In genomic region chrX:9899640-9900075, GRCh38 we compare ENCODE assay signal across 10 cellular contexts.
DNase-seq lines count a peak whose midpoint lies in the region; ATAC-seq, FAIRE-seq and TF ChIP-seq lines count a peak whose summit lies in the region.
"Had no signal": no experiment of that assay in that cellular context is flagged by ENCODE, and none has a peak within 500 bp of the region (broad histone marks: within the 10 kb centered on the region; RNA-seq: fewer than 3 reads in every experiment).

No MANE protein-coding gene starts in this region.

- no peaks in the 10 kb centered on the region for H3K27me3 ChIP-seq in Caco-2 (replicated peaks; ENCODE audit: control insufficient read depth, insufficient read depth, low read length)

- no peak overlapping the region for H3K4me3 Mint-ChIP-seq in activated naive CD4-positive, alpha-beta T cell treated with anti-CD3 and anti-CD28 coated beads, Interleukin-2, amount 10 ng/mL, durations not matched to agents 7 days and 5 days
- H3K4me3 Mint-ChIP-seq in T-helper 17 cell (no peak overlapping the region), Caco-2 (ENCODE audit: unreplicated experiment) (no peak overlapping the region)
- H3K4me3 Mint-ChIP-seq in stimulated activated effector memory CD8-positive, alpha-beta T cell treated with anti-CD3 and anti-CD28 coated beads, Interleukin-12 subunit alpha, Interleukin-12 subunit beta, amount 100 ng/mL, for 72 hours: no peak overlapping the region

- no peak for FAIRE-seq in H54 (lab: Jason Lieb, UNC)

- TF ChIP-seq CTCF in Caco-2 (IDR thresholded peaks at IDR 0.05; ENCODE audit: insufficient read depth in 1 of 2, low read depth in 1 of 2, low read length in 1 of 2, severe bottlenecking in 1 of 2, unreplicated experiment in 1 of 2): no peak

- no peaks in the 10 kb centered on the region for H3K4me1 ChIP-seq in Caco-2

- peaks cover 13% of the 10 kb centered on the region for H3K27me3 Mint-ChIP-seq in activated naive CD4-positive, alpha-beta T cell treated with anti-CD3 and anti-CD28 coated beads, Interleukin-2, amount 10 ng/mL, durations not matched to agents 7 days and 5 days
- H3K27me3 Mint-ChIP-seq in T-helper 17 cell (no peaks in the 10 kb centered on the region), Caco-2 (ENCODE audit: insufficient read depth, unreplicated experiment) (no peaks in the 10 kb centered on the region)

- no peak overlapping the region for H3K27ac Mint-ChIP-seq in activated naive CD4-positive, alpha-beta T cell treated with anti-CD3 and anti-CD28 coated beads, Interleukin-2, amount 10 ng/mL, durations not matched to agents 7 days and 5 days
- H3K27ac Mint-ChIP-seq in T-helper 17 cell (peak overlapping the region; percentile 2), Caco-2 (ENCODE audit: unreplicated experiment) (no peak overlapping the region)
- H3K27ac Mint-ChIP-seq in stimulated activated effector memory CD8-positive, alpha-beta T cell treated with anti-CD3 and anti-CD28 coated beads, Interleukin-12 subunit alpha, Interleukin-12 subunit beta, amount 100 ng/mL, for 72 hours: no peak overlapping the region

- no peaks in the 10 kb centered on the region for H3K36me3 Mint-ChIP-seq in activated naive CD4-positive, alpha-beta T cell treated with anti-CD3 and anti-CD28 coated beads, Interleukin-2, amount 10 ng/mL, durations not matched to agents 7 days and 5 days
- H3K36me3 Mint-ChIP-seq in T-helper 17 cell (ENCODE audit: low read depth): no peaks in the 10 kb centered on the region
- H3K36me3 Mint-ChIP-seq in stimulated activated effector memory CD8-positive, alpha-beta T cell treated with anti-CD3 and anti-CD28 coated beads, Interleukin-12 subunit alpha, Interleukin-12 subunit beta, amount 100 ng/mL, for 72 hours: no peaks in the 10 kb centered on the region
- peaks cover 20% of the 10 kb centered on the region for H3K36me3 Mint-ChIP-seq in Caco-2 (ENCODE audit: insufficient read depth, unreplicated experiment)

- intact Hi-C loops in Caco-2 (cut with micrococcal nuclease; ENCODE audit: unreplicated experiment): no loop called here

- BruUV-seq in Caco-2 (replicated peaks; lab: Mats Ljungman, UMichigan): no TSS peak

- no peaks in the 10 kb centered on the region for H3K4me1 Mint-ChIP-seq in activated naive CD4-positive, alpha-beta T cell treated with anti-CD3 and anti-CD28 coated beads, Interleukin-2, amount 10 ng/mL, durations not matched to agents 7 days and 5 days
- H3K4me1 Mint-ChIP-seq in T-helper 17 cell (no peaks in the 10 kb centered on the region), Caco-2 (ENCODE audit: low read depth, unreplicated experiment) (no peaks in the 10 kb centered on the region)
- H3K4me1 Mint-ChIP-seq in stimulated activated effector memory CD8-positive, alpha-beta T cell treated with anti-CD3 and anti-CD28 coated beads, Interleukin-12 subunit alpha, Interleukin-12 subunit beta, amount 100 ng/mL, for 72 hours: peaks cover 15% of the 10 kb centered on the region

- H3K9me3 ChIP-seq in T-helper 17 cell (ENCODE audit: control insufficient read depth, low read length, poor library complexity, severe bottlenecking) (no peaks in the 10 kb centered on the region), Caco-2 (no peaks in the 10 kb centered on the region)

- ATAC-seq in T-helper 17 cell: no peak
- peak; percentile 75 for ATAC-seq in stimulated activated effector memory CD8-positive, alpha-beta T cell treated with anti-CD3 and anti-CD28 coated beads, Interleukin-12 subunit alpha, Interleukin-12 subunit beta, amount 100 ng/mL, for 72 hours
- no peak for ATAC-seq in HG02571 (IDR thresholded peaks at IDR 0.05; ENCODE audit: unreplicated experiment)

- POLR2A ChIA-PET in Caco-2 (lab: Charles Lee): no interaction called here

- DNase-seq in activated naive CD4-positive, alpha-beta T cell treated with Interleukin-2 at 50 U/mL for 16 hours: peak; percentile 29
- no peak for DNase-seq in activated naive CD4-positive, alpha-beta T cell treated with anti-CD3 and anti-CD28 coated beads, Interleukin-2, amount 10 ng/mL, durations not matched to agents 7 days and 5 days
- DNase-seq in T-helper 17 cell (no peak), globus pallidus (ENCODE audit: low spot score) (peak; percentile 89), Caco-2 (no peak), H54 (ENCODE audit: insufficient read length, low spot score) (no peak)
- DNase-seq in stimulated activated effector memory CD8-positive, alpha-beta T cell treated with anti-CD3 and anti-CD28 coated beads, Interleukin-12 subunit alpha, Interleukin-12 subunit beta, amount 100 ng/mL, for 72 hours (ENCODE audit: low spot score in 2 of 2): peak in 1 of 2 donors; percentile 49
- DNase-seq: activated CD4-positive, CD25-positive, alpha-beta regulatory T cell; effector CD8-positive, alpha-beta T cell had no signal

- no peak overlapping the region for H3K4me3 ChIP-seq in Caco-2 (ENCODE audit: low read depth, low read length)

- no peaks in the 10 kb centered on the region for H3K9me3 Mint-ChIP-seq in activated naive CD4-positive, alpha-beta T cell treated with anti-CD3 and anti-CD28 coated beads, Interleukin-2, amount 10 ng/mL, durations not matched to agents 7 days and 5 days
- no peaks in the 10 kb centered on the region for H3K9me3 Mint-ChIP-seq in stimulated activated effector memory CD8-positive, alpha-beta T cell treated with anti-CD3 and anti-CD28 coated beads, Interleukin-12 subunit alpha, Interleukin-12 subunit beta, amount 100 ng/mL, for 72 hours
- no peaks in the 10 kb centered on the region for H3K9me3 Mint-ChIP-seq in Caco-2 (ENCODE audit: unreplicated experiment)

- CTCF ChIA-PET in activated naive CD4-positive, alpha-beta T cell treated with anti-CD3 and anti-CD28 coated beads, Interleukin-2, amount 10 ng/mL, durations not matched to agents 7 days and 5 days (lab: Charles Lee): no interaction called here
- CTCF ChIA-PET in Caco-2 (lab: Charles Lee): no interaction called here

- no peak for TF ChIP-seq POLR2A in H54 (IDR thresholded peaks at IDR 0.05; ENCODE audit: low read depth, low read length)

- H3K36me3 ChIP-seq in Caco-2 (ENCODE audit: control insufficient read depth, insufficient read depth, low read length): no peaks in the 10 kb centered on the region

Comparison
In these comparisons a context has a peak if more than half of its experiments do, and no peak if none do; other contexts are left out.
1. DNase-seq: peak in activated naive CD4-positive, alpha-beta T cell treated with Interleukin-2 at 50 U/mL for 16 hours (single experiment) and globus pallidus (single experiment); none in activated naive CD4-positive, alpha-beta T cell treated with anti-CD3 and anti-CD28 coated beads, Interleukin-2, amount 10 ng/mL, durations not matched to agents 7 days and 5 days (single experiment), T-helper 17 cell (0 of 3), Caco-2 (0 of 2) and H54 (single experiment).